In genomic region chr11:57248780-57249383, GRCh38 we compare ENCODE assay signal across 8 cellular contexts. TPM values are rescaled to one million over a fixed set of nuclear protein-coding genes. Genes with fewer than 3 reads are reported as not detected.
DNase-seq lines count a peak whose midpoint lies in the region; ATAC-seq and TF ChIP-seq lines count a peak whose summit lies in the region.

No MANE protein-coding gene starts in this region.

- WGBS in lower leg skin, 2 donors = 25 to 29% methylated on average over 9 of the region's 9 CpGs
- 36 to 44% methylated on average over 6 to 9 of the region's 9 CpGs for WGBS in testis, 2 donors

- H3K4me3 ChIP-seq in RWPE2 (ENCODE audit: severe bottlenecking) (no peak overlapping the region), lower leg skin (ENCODE audit: low read depth, poor library complexity, severe bottlenecking) (no peak overlapping the region), testis (no peak overlapping the region)

- H3K4me1 ChIP-seq in RWPE2 (ENCODE audit: insufficient read depth, poor library complexity, severe bottlenecking) (peaks cover 4% of the 10 kb centered on the region), testis (no peaks in the 10 kb centered on the region)

- H3K27me3 ChIP-seq in RWPE2 (ENCODE audit: insufficient read depth, poor library complexity, severe bottlenecking) (peaks cover 5% of the 10 kb centered on the region), testis (no peaks in the 10 kb centered on the region)

- H3K27ac ChIP-seq in RWPE2 (ENCODE audit: poor library complexity, severe bottlenecking) (no peak overlapping the region), testis (no peak overlapping the region)

- intact Hi-C loops in lower leg skin (cut with DNase I; ENCODE audit: low total_unique reads) (loop anchor here (5.0 to 10.0 kb wide), 2 partner anchors 134 to 407 kb away; no protein-coding TSS in a partner anchor), testis (cut with DNase I; ENCODE audit: low total_unique reads) (loop anchor here (5.0 kb wide), 1 partner anchor 412 kb away; no protein-coding TSS in a partner anchor)

- H3K36me3 ChIP-seq in RWPE2 (ENCODE audit: low read depth) (no peaks in the 10 kb centered on the region), testis (ENCODE audit: low read depth, missing control alignments) (no peaks in the 10 kb centered on the region)

- TF ChIP-seq POLR2A in lower leg skin (IDR thresholded peaks at IDR 0.05) (no peak), testis (IDR thresholded peaks at IDR 0.05) (no peak)

- H3K9me3 ChIP-seq in RWPE2 (ENCODE audit: severe bottlenecking) (no peaks in the 10 kb centered on the region), testis (no peaks in the 10 kb centered on the region)

- DNase-seq in GM03348 (ENCODE audit: low spot score) (peak; percentile 90), HuH-7.5 (ENCODE audit: low spot score) (peak; percentile 30), RWPE2 (ENCODE audit: low spot score) (no peak), dedifferentiated amniotic fluid mesenchymal stem cell (ENCODE audit: extremely low spot score) (peak; percentile 67), lower leg skin (ENCODE audit: low spot score in 2 of 2) (peak; percentile 71 to 92), testis (peak; percentile 83)

- no peak for TF ChIP-seq CTCF in RWPE2 (IDR thresholded peaks at IDR 0.05; ENCODE audit: poor library complexity, severe bottlenecking)
- no peak for TF ChIP-seq CTCF in lower leg skin (IDR thresholded peaks at IDR 0.05)
- TF ChIP-seq CTCF in testis (IDR thresholded peaks at IDR 0.05) = peak in 2 of 3 experiments; percentile 41 to 61

- ATAC-seq in GM21381 (IDR thresholded peaks at IDR 0.05; ENCODE audit: unreplicated experiment) (peak; percentile 69), RWPE2 (ENCODE audit: low read depth) (peak; percentile 93), GM21529 (IDR thresholded peaks at IDR 0.05; ENCODE audit: unreplicated experiment) (no peak)

RNA-seq across cellular contexts. Expression of gene APLNR, which starts 11.8 kb away (rescaled TPM):
- total RNA-seq in lower leg skin (1 to 10 TPM in 2 of 4 donors, under 1 TPM in 2; 0.17 to 1.6 (median 0.82) TPM), testis (1 to 10 TPM in 1 of 2 donors, under 1 TPM in 1; 0.94 to 1.1 TPM)
- polyA plus RNA-seq in testis (ENCODE audit: insufficient read depth, low read depth, low replicate concordance) = 7.1 TPM

Comparison
In these comparisons a context has a peak if more than half of its experiments do, and no peak if none do; other contexts are left out.
1. CTCF ChIP-seq: peak in testis (2 of 3); none in RWPE2 (single experiment) and lower leg skin (0 of 3).